ENCODE assay signal across 11 cellular contexts in genomic region chr4:40718571-40718970, GRCh38. TPM values are rescaled to one million over a fixed set of nuclear protein-coding genes. Genes with fewer than 3 reads are reported as not detected.
A peak's percentile ranks its signal among the peaks of the same experiment; 100 is the strongest.
DNase-seq lines count a peak whose midpoint lies in the region; ATAC-seq and TF ChIP-seq lines count a peak whose summit lies in the region.
"Had no signal": no experiment of that assay in that cellular context is flagged by ENCODE, and none has a peak within 500 bp of the region (broad histone marks: within the 10 kb centered on the region; RNA-seq: fewer than 3 reads in every experiment).

No MANE protein-coding gene starts in this region.

- H3K4me3 ChIP-seq in KMS-11 (IDR thresholded peaks at IDR 0.05; ENCODE audit: insufficient read depth, low read depth, low read length) (no peak overlapping the region), mucosa of descending colon (no peak overlapping the region), psoas muscle (no peak overlapping the region), heart left ventricle (no peak overlapping the region), MG63 (no peak overlapping the region)

- H3K27ac Mint-ChIP-seq in WTC11 = peak overlapping the region; percentile 46

- H4K20me1 ChIP-seq in KMS-11 (ENCODE audit: insufficient read depth) = no peaks in the 10 kb centered on the region

- H2AFZ ChIP-seq in KMS-11 (ENCODE audit: low read depth) = peak overlapping the region; percentile 25; the same call in 1 of the 2 replicates

- no peak overlapping the region for H3K4me3 Mint-ChIP-seq in WTC11
- H3K4me3 Mint-ChIP-seq: T-helper 1 cell treated with Interleukin-12 subunit alpha and Interleukin-12 subunit beta and Interleukin-4 antibody, amounts not matched to agents 30 μg/mL and 1 μg/mL, for 36 hours had no signal

- H3K27me3 Mint-ChIP-seq in WTC11 (ENCODE audit: low read depth) = no peaks in the 10 kb centered on the region

- no peak overlapping the region for H3K27ac ChIP-seq in KMS-11
- H3K27ac ChIP-seq in psoas muscle = no peak overlapping the region
- H3K27ac ChIP-seq in heart left ventricle = no peak overlapping the region

- intact Hi-C loops in mucosa of descending colon (cut with DNase I, micrococcal nuclease) (no loop called here), psoas muscle (cut with DNase I) (no loop called here), heart left ventricle (cut with DNase I) (loop anchor here in 1 of 10 donors (10.0 kb wide), 1 partner anchor 564 kb away; no protein-coding TSS in a partner anchor)

- POLR2A ChIA-PET in WTC11 (lab: Charles Lee) = no interaction called here

- peak overlapping the region; percentile 59 for H3K4me2 ChIP-seq in KMS-11

- H3K9ac ChIP-seq in KMS-11 = no peak overlapping the region

- H3K9me3 ChIP-seq in mucosa of descending colon (no peaks in the 10 kb centered on the region), psoas muscle (no peaks in the 10 kb centered on the region), heart left ventricle (no peaks in the 10 kb centered on the region), MG63 (no peaks in the 10 kb centered on the region)

- H3K4me1 ChIP-seq in KMS-11 (ENCODE audit: low read depth, poor library complexity, severe bottlenecking) (peaks cover 20% of the 10 kb centered on the region), mucosa of descending colon (ENCODE audit: low read depth) (peaks cover 24% of the 10 kb centered on the region), psoas muscle (no peaks in the 10 kb centered on the region), heart left ventricle (peaks cover 0 to 40% (median 0%) of the 10 kb centered on the region in 12 donors)

- WGBS in psoas muscle, 3 donors = 50 to 58% (median 53%) methylated on average over 3 of the region's 3 CpGs
- WGBS in heart left ventricle, 4 donors = 48 to 62% (median 53%) methylated on average over 3 of the region's 3 CpGs

- H3K36me3 Mint-ChIP-seq in WTC11 = no peaks in the 10 kb centered on the region

- ATAC-seq in GM18498 (IDR thresholded peaks at IDR 0.05; ENCODE audit: unreplicated experiment) = peak; percentile 19
- ATAC-seq in WTC11 = peak; percentile 73
- ATAC-seq in mucosa of descending colon = peak; percentile 69
- ATAC-seq in psoas muscle = no peak
- ATAC-seq in heart left ventricle = no peak
- no peak for ATAC-seq in HG03432 (IDR thresholded peaks at IDR 0.05; ENCODE audit: unreplicated experiment)

- peaks cover 23% of the 10 kb centered on the region for H3K4me1 Mint-ChIP-seq in WTC11

- no peak for TF ChIP-seq CTCF in KMS-11 (conservative IDR thresholded peaks at IDR 0.05; ENCODE audit: low read depth, low read length)
- no peak for TF ChIP-seq CTCF in WTC11 (IDR thresholded peaks at IDR 0.05)
- no peak for TF ChIP-seq CTCF in mucosa of descending colon (IDR thresholded peaks at IDR 0.05)
- TF ChIP-seq CTCF in psoas muscle (IDR thresholded peaks at IDR 0.05) = no peak
- no peak for TF ChIP-seq CTCF in heart left ventricle (IDR thresholded peaks at IDR 0.05)

- H3K9me3 Mint-ChIP-seq in WTC11 = no peaks in the 10 kb centered on the region
- H3K9me3 Mint-ChIP-seq: T-helper 1 cell treated with Interleukin-12 subunit alpha and Interleukin-12 subunit beta and Interleukin-4 antibody, amounts not matched to agents 30 μg/mL and 1 μg/mL, for 36 hours had no signal

- H3K36me3 ChIP-seq in KMS-11 (ENCODE audit: insufficient read depth) = no peaks in the 10 kb centered on the region
- no peaks in the 10 kb centered on the region for H3K36me3 ChIP-seq in mucosa of descending colon (ENCODE audit: low read depth)
- H3K36me3 ChIP-seq in psoas muscle (ENCODE audit: insufficient read depth in 1 of 2, low read depth in 1 of 2) = no peaks in the 10 kb centered on the region
- no peaks in the 10 kb centered on the region for H3K36me3 ChIP-seq in heart left ventricle
- H3K36me3 ChIP-seq in MG63 = no peaks in the 10 kb centered on the region

- DNase-seq in WTC11 (ENCODE audit: low spot score) = peak; percentile 26
- DNase-seq in mucosa of descending colon = peak; percentile 82 to 86 (median 85)
- DNase-seq in psoas muscle = no peak
- no peak for DNase-seq in heart left ventricle
- DNase-seq in MG63 = no peak
- DNase-seq: stimulated activated CD4-positive, alpha-beta T cell treated with anti-CD3 and anti-CD28 coated beads, Interleukin-4, amount 100 ng/mL, for 4 hours had no signal

- H3K79me2 ChIP-seq in KMS-11 (ENCODE audit: insufficient read depth, low read depth) = no peaks in the 10 kb centered on the region

- TF ChIP-seq POLR2A in heart left ventricle (IDR thresholded peaks at IDR 0.05) = no peak

- no peaks in the 10 kb centered on the region for H3K27me3 ChIP-seq in KMS-11 (ENCODE audit: insufficient read depth, low read depth)
- H3K27me3 ChIP-seq in psoas muscle (ENCODE audit: insufficient read depth in 3 of 3, low read length in 2 of 3) = no peaks in the 10 kb centered on the region
- peaks cover 0 to 15% (median 0%) of the 10 kb centered on the region in 9 donors for H3K27me3 ChIP-seq in heart left ventricle
- no peaks in the 10 kb centered on the region for H3K27me3 ChIP-seq in MG63

- CTCF ChIA-PET in WTC11 (lab: Charles Lee) = interaction anchor here (0.5 to 1.7 kb wide), 23 partner anchors 13 to 1360 kb away, joined by 3 to 9 read pairs (median 4); partner anchors contain the start of gene NSUN7

TF ChIP-seq in WTC11, 78 proteins besides CTCF, POLR2A, EP300 and RAD21:
- no peak for TF ChIP-seq NR1H2 (CRISPR knock-in tag; IDR thresholded peaks at IDR 0.05)
- peak; percentile 59 for TF ChIP-seq ZNF423 (CRISPR knock-in tag; IDR thresholded peaks at IDR 0.05)

RNA-seq across cellular contexts. Expression of gene NSUN7, which starts 31.2 kb away (rescaled TPM):
- total RNA-seq in WTC11 (2021) = 24.1 to 30.2 TPM (median 28.9 TPM) in 3 replicates
- total RNA-seq in mucosa of descending colon = 10 to 100 TPM in 2 of 3 donors, 1 to 10 TPM in 1; 5.6 to 18.1 (median 11.7) TPM
- total RNA-seq in psoas muscle = under 1 TPM in 2 of 4 donors, not detected in 2; 0.11 to 0.39 TPM
- under 1 TPM in 1 of 3 donors, not detected in 2; 0.03 TPM for polyA plus RNA-seq in psoas muscle
- total RNA-seq in heart left ventricle = 1 to 10 TPM in 1 of 9 donors, under 1 TPM in 5, not detected in 3; 0.07 to 1.4 (median 0.25) TPM
- polyA plus RNA-seq in heart left ventricle = under 1 TPM; 0.04 to 0.11 TPM
- total RNA-seq in MG63 (2014; rRNA removed; shearing (Covaris generic); ENCODE audit: low replicate concordance) = not detected in 2 replicates
- total RNA-seq: IMR-90 had no signal
- polyA plus RNA-seq: IMR-90 had no signal

Comparison
In these comparisons a context has a peak if more than half of its experiments do, and no peak if none do; other contexts are left out.
1. ATAC-seq: peak in GM18498 (single experiment), WTC11 (single experiment) and mucosa of descending colon (single experiment); none in psoas muscle (0 of 4), heart left ventricle (0 of 4) and HG03432 (single experiment).
2. DNase-seq: peak in WTC11 (single experiment) and mucosa of descending colon (3 of 3); none in psoas muscle (0 of 2), heart left ventricle (0 of 5) and MG63 (single experiment).